ENCODE assay signal across 9 cellular contexts in genomic region chr6:167683028-167683862, GRCh38.
DNase-seq lines count a peak whose midpoint lies in the region; ATAC-seq, FAIRE-seq and TF ChIP-seq lines count a peak whose summit lies in the region.
"Had no signal": no experiment of that assay in that cellular context is flagged by ENCODE, and none has a peak within 500 bp of the region (broad histone marks: within the 10 kb centered on the region; RNA-seq: fewer than 3 reads in every experiment).

No MANE protein-coding gene starts in this region.

- peak overlapping the region; percentile 34 for H2BK15ac ChIP-seq in mesenchymal stem cell (ENCODE audit: low read depth, poor library complexity, severe bottlenecking)

- no peaks in the 10 kb centered on the region for H3K79me1 ChIP-seq in mesenchymal stem cell (replicated peaks; ENCODE audit: low read length, poor library complexity, severe bottlenecking)

- H3K23ac ChIP-seq in mesenchymal stem cell (ENCODE audit: low read length in 2 of 2), result peak overlapping the region in 1 of 2 experiments; percentile 96

- peak overlapping the region; percentile 3 to 83 for H3K4ac ChIP-seq in mesenchymal stem cell (ENCODE audit: low read depth in 1 of 2, low read length in 2 of 2)

- H3K4me1 ChIP-seq in mesenchymal stem cell (ENCODE audit: control insufficient read depth, insufficient read depth, low read depth, low read length), result peaks cover 18% of the 10 kb centered on the region
- peaks cover 0 to 43% (median 25%) of the 10 kb centered on the region in 4 donors for H3K4me1 ChIP-seq in tibial nerve
- H3K4me1 ChIP-seq in BE2C, result no peaks in the 10 kb centered on the region

- no peak overlapping the region for H2AFZ ChIP-seq in mesenchymal stem cell (ENCODE audit: low read depth, low read length)

- no peak for TF ChIP-seq POLR2A in tibial nerve (IDR thresholded peaks at IDR 0.05)

- H2BK120ac ChIP-seq in mesenchymal stem cell (ENCODE audit: low read depth, low read length), result peak overlapping the region; percentile 51

- 48% methylated on average over 19 of the region's 19 CpGs for WGBS in mesenchymal stem cell
- 46 to 47% methylated on average over 18 to 19 of the region's 19 CpGs for WGBS in tibial nerve, 2 donors

- H2AK5ac ChIP-seq in mesenchymal stem cell (ENCODE audit: low read length, severe bottlenecking), result no peak overlapping the region

- H3K36me3 ChIP-seq in mesenchymal stem cell (ENCODE audit: control insufficient read depth in 1 of 2, insufficient read depth in 2 of 2, low read depth in 1 of 2, low read length in 2 of 2) (no peaks in the 10 kb centered on the region), tibial nerve (no peaks in the 10 kb centered on the region), BE2C (no peaks in the 10 kb centered on the region)

- H3K4me3 ChIP-seq in mesenchymal stem cell (ENCODE audit: insufficient read depth in 1 of 2, low read depth in 1 of 2, low read length in 2 of 2) (no peak overlapping the region), tibial nerve (no peak overlapping the region), BE2C (ENCODE audit: low read depth, low read length) (no peak overlapping the region)

- H3K27me3 ChIP-seq in mesenchymal stem cell (ENCODE audit: control insufficient read depth in 1 of 2, insufficient read depth in 1 of 2, low read length in 2 of 2) (peaks cover 26 to 36% of the 10 kb centered on the region in 2 experiments), tibial nerve (peaks cover 0 to 28% of the 10 kb centered on the region in 2 donors), BE2C (peaks cover 36% of the 10 kb centered on the region)

- peak overlapping the region in 1 of 2 experiments; percentile 69 for H3K14ac ChIP-seq in mesenchymal stem cell (ENCODE audit: low read length in 2 of 2)

- ATAC-seq in GM21381 (IDR thresholded peaks at IDR 0.05; ENCODE audit: unreplicated experiment), result no peak
- no peak for ATAC-seq in GM19035 (IDR thresholded peaks at IDR 0.05; ENCODE audit: unreplicated experiment)

- no peak overlapping the region for H2BK5ac ChIP-seq in mesenchymal stem cell (ENCODE audit: low read depth, low read length, poor library complexity, severe bottlenecking)

- DNase-seq in RCC 7860 (ENCODE audit: low spot score) (peak; percentile 68), epithelial cell of prostate (ENCODE audit: low read depth, low spot score) (no peak), mesenchymal stem cell (peak; percentile 95), tibial nerve (ENCODE audit: low spot score in 2 of 2) (peak; percentile 49 to 75), BE2C (no peak), DMS 273 (lab: John Stamatoyannopoulos, UW; ENCODE audit: unreplicated experiment) (no peak)
- DNase-seq: NCI-H82 had no signal

- TF ChIP-seq EP300 in tibial nerve (IDR thresholded peaks at IDR 0.05), result peak; percentile 24 to 84

- peak overlapping the region; percentile 75 to 94 for H3K18ac ChIP-seq in mesenchymal stem cell (ENCODE audit: low read depth in 1 of 2, low read length in 2 of 2)

- no peak overlapping the region for H3K4me2 ChIP-seq in mesenchymal stem cell (ENCODE audit: low read length, poor library complexity, severe bottlenecking)

- peak overlapping the region; percentile 45 for H3K27ac ChIP-seq in epithelial cell of prostate
- H3K27ac ChIP-seq in mesenchymal stem cell (ENCODE audit: low read length, poor library complexity, severe bottlenecking), result no peak overlapping the region
- H3K27ac ChIP-seq in tibial nerve, result peak overlapping the region; percentile 32 to 77 (median 54)

- H3K9me3 ChIP-seq in mesenchymal stem cell (ENCODE audit: control insufficient read depth, low read length) (no peaks in the 10 kb centered on the region), tibial nerve (no peaks in the 10 kb centered on the region), BE2C (no peaks in the 10 kb centered on the region)

- TF ChIP-seq CTCF in tibial nerve (IDR thresholded peaks at IDR 0.05) (peak in 1 of 5 experiments; percentile 13), BE2C (IDR thresholded peaks at IDR 0.05; ENCODE audit: low read depth, low read length) (no peak)

- peak overlapping the region; percentile 84 for H4K91ac ChIP-seq in mesenchymal stem cell (ENCODE audit: low read length)

- peak overlapping the region; percentile 19 for H4K8ac ChIP-seq in mesenchymal stem cell (ENCODE audit: low read length)

- H3K9ac ChIP-seq in mesenchymal stem cell (ENCODE audit: low read length), result peak overlapping the region; percentile 48

- no peak for FAIRE-seq in RCC 7860 (lab: Jason Lieb, UNC)

- H2BK12ac ChIP-seq in mesenchymal stem cell (ENCODE audit: low read length in 2 of 2), result peak overlapping the region; percentile 75 to 98

Comparison
In these comparisons a context has a peak if more than half of its experiments do, and no peak if none do; other contexts are left out.
1. DNase-seq: peak in RCC 7860 (single experiment), mesenchymal stem cell (single experiment) and tibial nerve (2 of 2); none in epithelial cell of prostate (single experiment), BE2C (single experiment) and DMS 273 (single experiment).